In the genomic region with DNA sequence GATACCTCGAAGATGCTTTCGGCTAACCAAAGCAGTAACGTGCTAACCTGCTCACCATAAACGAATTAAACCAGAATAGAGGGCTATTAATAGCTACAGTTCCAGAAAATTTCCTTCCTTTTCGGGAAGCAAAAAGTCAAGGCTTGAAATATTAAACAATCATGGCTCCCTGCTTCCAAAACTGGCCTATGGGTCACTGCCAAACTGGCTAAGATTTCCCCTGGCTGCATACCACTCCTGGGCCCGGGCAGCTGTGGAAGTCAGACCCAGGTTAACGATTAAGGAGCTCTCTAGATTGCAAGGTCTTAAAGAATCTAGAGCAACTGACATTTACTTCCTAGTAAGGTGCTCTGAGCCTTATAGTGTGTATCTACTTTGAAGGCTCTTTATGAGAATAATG, we compare ENCODE assay signal across 9 cellular contexts. TPM values are rescaled to one million over a fixed set of nuclear protein-coding genes. Genes with fewer than 3 reads are reported as not detected.
DNase-seq lines count a peak whose midpoint lies in the region; ATAC-seq and TF ChIP-seq lines count a peak whose summit lies in the region.
"Had no signal": no experiment of that assay in that cellular context is flagged by ENCODE, and none has a peak within 500 bp of the region (broad histone marks: within the 10 kb centered on the region; RNA-seq: fewer than 3 reads in every experiment).

No MANE protein-coding gene starts in this region.

- H3K36me3 ChIP-seq in tibial artery, result no peaks in the 10 kb centered on the region

- peaks cover 15% of the 10 kb centered on the region for H3K4me1 Mint-ChIP-seq in activated T-cell treated with anti-CD3 and anti-CD28 coated beads, Interleukin-2, amount 50 U/mL, for 72 hours (ENCODE audit: low read depth)
- H3K4me1 Mint-ChIP-seq in activated T-cell treated with anti-CD3 and anti-CD28 coated beads, Interleukin-2, amount 50 U/mL, for 24 hours (ENCODE audit: low read depth), result peaks cover 9% of the 10 kb centered on the region

- H3K27me3 ChIP-seq in tibial artery, result no peaks in the 10 kb centered on the region

- DNase-seq in activated T-cell treated with anti-CD3 and anti-CD28 coated beads, Interleukin-2, amount 50 U/mL, for 72 hours, result no peak
- no peak for DNase-seq in activated T-cell treated with anti-CD3 and anti-CD28 coated beads, Interleukin-2, amount 50 U/mL, for 24 hours
- no peak for DNase-seq in astrocyte of the spinal cord (ENCODE audit: low read depth, low spot score)
- DNase-seq in kidney tubule cell (ENCODE audit: low spot score), result peak; percentile 60
- no peak for DNase-seq in tibial artery
- DNase-seq in NCI-H1436 treated with DMSO at 0.1 percent for 48 hours (lab: John Stamatoyannopoulos, UW), result no peak
- DNase-seq in islet precursor cell, result no peak
- DNase-seq: DND-41 had no signal

- H3K27me3 Mint-ChIP-seq in activated T-cell treated with anti-CD3 and anti-CD28 coated beads, Interleukin-2, amount 50 U/mL, for 72 hours (ENCODE audit: low read depth), result peaks cover 49% of the 10 kb centered on the region
- H3K27me3 Mint-ChIP-seq in activated T-cell treated with anti-CD3 and anti-CD28 coated beads, Interleukin-2, amount 50 U/mL, for 24 hours, result peaks cover 48% of the 10 kb centered on the region

- intact Hi-C loops in tibial artery (cut with DNase I; ENCODE audit: low total_unique reads), result no loop called here

- no peaks in the 10 kb centered on the region for H3K9me3 ChIP-seq in tibial artery

- H3K27ac Mint-ChIP-seq in activated T-cell treated with anti-CD3 and anti-CD28 coated beads, Interleukin-2, amount 50 U/mL, for 72 hours, result no peak overlapping the region
- H3K27ac Mint-ChIP-seq in activated T-cell treated with anti-CD3 and anti-CD28 coated beads, Interleukin-2, amount 50 U/mL, for 24 hours, result no peak overlapping the region

- H3K27ac ChIP-seq in tibial artery, result peak overlapping the region; percentile 91 to 96

- H3K4me1 ChIP-seq in tibial artery, result peaks cover 0 to 46% (median 17%) of the 10 kb centered on the region in 4 donors

- no peak for TF ChIP-seq CTCF in astrocyte of the spinal cord (IDR thresholded peaks at IDR 0.05; ENCODE audit: low read depth, low read length)
- TF ChIP-seq CTCF in tibial artery (IDR thresholded peaks at IDR 0.05), result no peak

- no peaks in the 10 kb centered on the region for H3K9me3 Mint-ChIP-seq in activated T-cell treated with anti-CD3 and anti-CD28 coated beads, Interleukin-2, amount 50 U/mL, for 72 hours
- no peaks in the 10 kb centered on the region for H3K9me3 Mint-ChIP-seq in activated T-cell treated with anti-CD3 and anti-CD28 coated beads, Interleukin-2, amount 50 U/mL, for 24 hours

- H3K36me3 Mint-ChIP-seq in activated T-cell treated with anti-CD3 and anti-CD28 coated beads, Interleukin-2, amount 50 U/mL, for 72 hours (ENCODE audit: insufficient read depth in 2 of 2), result no peaks in the 10 kb centered on the region
- H3K36me3 Mint-ChIP-seq in activated T-cell treated with anti-CD3 and anti-CD28 coated beads, Interleukin-2, amount 50 U/mL, for 24 hours (ENCODE audit: low read depth), result no peaks in the 10 kb centered on the region

- H3K4me3 ChIP-seq in astrocyte of the spinal cord (ENCODE audit: low read depth, low read length), result peak overlapping the region; percentile 94
- H3K4me3 ChIP-seq in tibial artery, result peak overlapping the region; percentile 84 to 96

- in situ Hi-C loops in astrocyte of the spinal cord (cut with HindIII; ENCODE audit: low sequenced_read_pairs), result no loop called here

- peak overlapping the region; percentile 75 to 79 for H3K4me3 Mint-ChIP-seq in activated T-cell treated with anti-CD3 and anti-CD28 coated beads, Interleukin-2, amount 50 U/mL, for 72 hours
- no peak overlapping the region for H3K4me3 Mint-ChIP-seq in activated T-cell treated with anti-CD3 and anti-CD28 coated beads, Interleukin-2, amount 50 U/mL, for 24 hours

- no peak for ATAC-seq in activated T-cell treated with anti-CD3 and anti-CD28 coated beads, Interleukin-2, amount 50 U/mL, for 72 hours (replicated peaks in 1 of 2)
- ATAC-seq in HG03521 (IDR thresholded peaks at IDR 0.05; ENCODE audit: unreplicated experiment), result no peak

RNA-seq across cellular contexts. Expression of a gene that starts 1.7 kb away (rescaled TPM):
- 1 to 10 TPM in 1 of 2 donors, under 1 TPM in 1; 0.67 to 2.8 TPM for total RNA-seq in activated T-cell treated with anti-CD3 and anti-CD28 coated beads, Interleukin-2, amount 50 U/mL, for 72 hours
